Comparison of ENCODE assay signal across 1 cellular context in genomic region chr1:89719502-89720306, GRCh38.
TF ChIP-seq lines count a peak whose summit lies in the region.

No MANE protein-coding gene starts in this region.

TF ChIP-seq in HEK293, 187 proteins besides CTCF, POLR2A, EP300 and RAD21 (continued from another document and continues in another):
- TF ChIP-seq, protein P1, sequence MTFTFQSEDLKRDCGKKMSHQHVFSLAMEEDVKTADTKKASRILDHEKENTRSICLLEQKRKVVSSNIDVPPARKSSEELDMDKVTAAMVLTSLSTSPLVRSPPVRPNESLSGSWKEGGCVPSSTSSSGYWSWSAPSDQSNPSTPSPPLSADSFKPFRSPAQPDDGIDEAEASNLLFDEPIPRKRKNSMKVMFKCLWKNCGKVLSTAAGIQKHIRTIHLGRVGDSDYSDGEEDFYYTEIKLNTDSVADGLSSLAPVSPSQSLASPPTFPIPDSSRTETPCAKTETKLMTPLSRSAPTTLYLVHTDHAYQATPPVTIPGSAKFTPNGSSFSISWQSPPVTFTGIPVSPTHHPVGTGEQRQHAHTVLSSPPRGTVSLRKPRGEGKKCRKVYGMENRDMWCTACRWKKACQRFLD (tag by site-specific recombination; IDR thresholded peaks at IDR 0.05) = no peak
- TF ChIP-seq, protein P2, sequence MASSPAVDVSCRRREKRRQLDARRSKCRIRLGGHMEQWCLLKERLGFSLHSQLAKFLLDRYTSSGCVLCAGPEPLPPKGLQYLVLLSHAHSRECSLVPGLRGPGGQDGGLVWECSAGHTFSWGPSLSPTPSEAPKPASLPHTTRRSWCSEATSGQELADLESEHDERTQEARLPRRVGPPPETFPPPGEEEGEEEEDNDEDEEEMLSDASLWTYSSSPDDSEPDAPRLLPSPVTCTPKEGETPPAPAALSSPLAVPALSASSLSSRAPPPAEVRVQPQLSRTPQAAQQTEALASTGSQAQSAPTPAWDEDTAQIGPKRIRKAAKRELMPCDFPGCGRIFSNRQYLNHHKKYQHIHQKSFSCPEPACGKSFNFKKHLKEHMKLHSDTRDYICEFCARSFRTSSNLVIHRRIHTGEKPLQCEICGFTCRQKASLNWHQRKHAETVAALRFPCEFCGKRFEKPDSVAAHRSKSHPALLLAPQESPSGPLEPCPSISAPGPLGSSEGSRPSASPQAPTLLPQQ (tag by site-specific recombination; IDR thresholded peaks at IDR 0.05) = no peak; the same call in 1 of the 2 replicates
- TF ChIP-seq, protein P3, sequence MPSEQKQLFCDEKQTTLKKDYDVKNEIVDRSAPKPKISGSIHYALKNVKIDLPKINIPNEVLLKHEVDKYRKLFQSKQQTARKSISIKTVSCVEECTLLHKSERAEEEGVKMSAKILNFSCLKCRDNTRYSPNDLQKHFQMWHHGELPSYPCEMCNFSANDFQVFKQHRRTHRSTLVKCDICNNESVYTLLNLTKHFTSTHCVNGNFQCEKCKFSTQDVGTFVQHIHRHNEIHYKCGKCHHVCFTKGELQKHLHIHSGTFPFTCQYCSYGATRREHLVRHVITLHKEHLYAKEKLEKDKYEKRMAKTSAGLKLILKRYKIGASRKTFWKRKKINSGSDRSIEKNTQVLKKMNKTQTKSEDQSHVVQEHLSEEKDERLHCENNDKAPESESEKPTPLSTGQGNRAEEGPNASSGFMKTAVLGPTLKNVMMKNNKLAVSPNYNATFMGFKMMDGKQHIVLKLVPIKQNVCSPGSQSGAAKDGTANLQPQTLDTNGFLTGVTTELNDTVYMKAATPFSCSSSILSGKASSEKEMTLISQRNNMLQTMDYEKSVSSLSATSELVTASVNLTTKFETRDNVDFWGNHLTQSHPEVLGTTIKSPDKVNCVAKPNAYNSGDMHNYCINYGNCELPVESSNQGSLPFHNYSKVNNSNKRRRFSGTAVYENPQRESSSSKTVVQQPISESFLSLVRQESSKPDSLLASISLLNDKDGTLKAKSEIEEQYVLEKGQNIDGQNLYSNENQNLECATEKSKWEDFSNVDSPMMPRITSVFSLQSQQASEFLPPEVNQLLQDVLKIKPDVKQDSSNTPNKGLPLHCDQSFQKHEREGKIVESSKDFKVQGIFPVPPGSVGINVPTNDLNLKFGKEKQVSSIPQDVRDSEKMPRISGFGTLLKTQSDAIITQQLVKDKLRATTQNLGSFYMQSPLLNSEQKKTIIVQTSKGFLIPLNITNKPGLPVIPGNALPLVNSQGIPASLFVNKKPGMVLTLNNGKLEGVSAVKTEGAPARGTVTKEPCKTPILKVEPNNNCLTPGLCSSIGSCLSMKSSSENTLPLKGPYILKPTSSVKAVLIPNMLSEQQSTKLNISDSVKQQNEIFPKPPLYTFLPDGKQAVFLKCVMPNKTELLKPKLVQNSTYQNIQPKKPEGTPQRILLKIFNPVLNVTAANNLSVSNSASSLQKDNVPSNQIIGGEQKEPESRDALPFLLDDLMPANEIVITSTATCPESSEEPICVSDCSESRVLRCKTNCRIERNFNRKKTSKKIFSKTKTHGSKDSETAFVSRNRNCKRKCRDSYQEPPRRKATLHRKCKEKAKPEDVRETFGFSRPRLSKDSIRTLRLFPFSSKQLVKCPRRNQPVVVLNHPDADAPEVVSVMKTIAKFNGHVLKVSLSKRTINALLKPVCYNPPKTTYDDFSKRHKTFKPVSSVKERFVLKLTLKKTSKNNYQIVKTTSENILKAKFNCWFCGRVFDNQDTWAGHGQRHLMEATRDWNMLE (tag by site-specific recombination; conservative IDR thresholded peaks at IDR 0.05; ENCODE audit: low read depth) = peak; percentile 30; the same call in 1 of the 2 replicates
- TF ChIP-seq, protein P4, sequence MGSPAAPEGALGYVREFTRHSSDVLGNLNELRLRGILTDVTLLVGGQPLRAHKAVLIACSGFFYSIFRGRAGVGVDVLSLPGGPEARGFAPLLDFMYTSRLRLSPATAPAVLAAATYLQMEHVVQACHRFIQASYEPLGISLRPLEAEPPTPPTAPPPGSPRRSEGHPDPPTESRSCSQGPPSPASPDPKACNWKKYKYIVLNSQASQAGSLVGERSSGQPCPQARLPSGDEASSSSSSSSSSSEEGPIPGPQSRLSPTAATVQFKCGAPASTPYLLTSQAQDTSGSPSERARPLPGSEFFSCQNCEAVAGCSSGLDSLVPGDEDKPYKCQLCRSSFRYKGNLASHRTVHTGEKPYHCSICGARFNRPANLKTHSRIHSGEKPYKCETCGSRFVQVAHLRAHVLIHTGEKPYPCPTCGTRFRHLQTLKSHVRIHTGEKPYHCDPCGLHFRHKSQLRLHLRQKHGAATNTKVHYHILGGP (tag by site-specific recombination; IDR thresholded peaks at IDR 0.05) = peak; percentile 59
- TF ChIP-seq ZBTB6 (tag by site-specific recombination; IDR thresholded peaks at IDR 0.05) = peak; percentile 92
- TF ChIP-seq ZNF624 (tag by site-specific recombination; IDR thresholded peaks at IDR 0.05) = no peak
- no peak for TF ChIP-seq ATF2 (tag by site-specific recombination; IDR thresholded peaks at IDR 0.05; ENCODE audit: low read depth)
- TF ChIP-seq ZBTB8A (tag by site-specific recombination; IDR thresholded peaks at IDR 0.05) = peak; percentile 83
- TF ChIP-seq ZNF76 (tag by site-specific recombination; IDR thresholded peaks at IDR 0.05; ENCODE audit: borderline replicate concordance, low read depth) = peak; percentile 81
- TF ChIP-seq ZNF423 (tag by site-specific recombination; IDR thresholded peaks at IDR 0.05) = no peak
- TF ChIP-seq, protein P5, sequence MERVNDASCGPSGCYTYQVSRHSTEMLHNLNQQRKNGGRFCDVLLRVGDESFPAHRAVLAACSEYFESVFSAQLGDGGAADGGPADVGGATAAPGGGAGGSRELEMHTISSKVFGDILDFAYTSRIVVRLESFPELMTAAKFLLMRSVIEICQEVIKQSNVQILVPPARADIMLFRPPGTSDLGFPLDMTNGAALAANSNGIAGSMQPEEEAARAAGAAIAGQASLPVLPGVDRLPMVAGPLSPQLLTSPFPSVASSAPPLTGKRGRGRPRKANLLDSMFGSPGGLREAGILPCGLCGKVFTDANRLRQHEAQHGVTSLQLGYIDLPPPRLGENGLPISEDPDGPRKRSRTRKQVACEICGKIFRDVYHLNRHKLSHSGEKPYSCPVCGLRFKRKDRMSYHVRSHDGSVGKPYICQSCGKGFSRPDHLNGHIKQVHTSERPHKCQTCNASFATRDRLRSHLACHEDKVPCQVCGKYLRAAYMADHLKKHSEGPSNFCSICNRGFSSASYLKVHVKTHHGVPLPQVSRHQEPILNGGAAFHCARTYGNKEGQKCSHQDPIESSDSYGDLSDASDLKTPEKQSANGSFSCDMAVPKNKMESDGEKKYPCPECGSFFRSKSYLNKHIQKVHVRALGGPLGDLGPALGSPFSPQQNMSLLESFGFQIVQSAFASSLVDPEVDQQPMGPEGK (tag by site-specific recombination; IDR thresholded peaks at IDR 0.05) = peak; percentile 84
- TF ChIP-seq ZNF843 (tag by site-specific recombination; IDR thresholded peaks at IDR 0.05) = peak; percentile 99
- TF ChIP-seq ZNF610 (tag by site-specific recombination; IDR thresholded peaks at IDR 0.05; ENCODE audit: borderline replicate concordance) = peak; percentile 78; the same call in 1 of the 2 replicates
- no peak for TF ChIP-seq RBAK (tag by site-specific recombination; IDR thresholded peaks at IDR 0.05)
- no peak for TF ChIP-seq ZNF777 (tag by site-specific recombination; IDR thresholded peaks at IDR 0.05; ENCODE audit: borderline replicate concordance)
- TF ChIP-seq, protein P6, sequence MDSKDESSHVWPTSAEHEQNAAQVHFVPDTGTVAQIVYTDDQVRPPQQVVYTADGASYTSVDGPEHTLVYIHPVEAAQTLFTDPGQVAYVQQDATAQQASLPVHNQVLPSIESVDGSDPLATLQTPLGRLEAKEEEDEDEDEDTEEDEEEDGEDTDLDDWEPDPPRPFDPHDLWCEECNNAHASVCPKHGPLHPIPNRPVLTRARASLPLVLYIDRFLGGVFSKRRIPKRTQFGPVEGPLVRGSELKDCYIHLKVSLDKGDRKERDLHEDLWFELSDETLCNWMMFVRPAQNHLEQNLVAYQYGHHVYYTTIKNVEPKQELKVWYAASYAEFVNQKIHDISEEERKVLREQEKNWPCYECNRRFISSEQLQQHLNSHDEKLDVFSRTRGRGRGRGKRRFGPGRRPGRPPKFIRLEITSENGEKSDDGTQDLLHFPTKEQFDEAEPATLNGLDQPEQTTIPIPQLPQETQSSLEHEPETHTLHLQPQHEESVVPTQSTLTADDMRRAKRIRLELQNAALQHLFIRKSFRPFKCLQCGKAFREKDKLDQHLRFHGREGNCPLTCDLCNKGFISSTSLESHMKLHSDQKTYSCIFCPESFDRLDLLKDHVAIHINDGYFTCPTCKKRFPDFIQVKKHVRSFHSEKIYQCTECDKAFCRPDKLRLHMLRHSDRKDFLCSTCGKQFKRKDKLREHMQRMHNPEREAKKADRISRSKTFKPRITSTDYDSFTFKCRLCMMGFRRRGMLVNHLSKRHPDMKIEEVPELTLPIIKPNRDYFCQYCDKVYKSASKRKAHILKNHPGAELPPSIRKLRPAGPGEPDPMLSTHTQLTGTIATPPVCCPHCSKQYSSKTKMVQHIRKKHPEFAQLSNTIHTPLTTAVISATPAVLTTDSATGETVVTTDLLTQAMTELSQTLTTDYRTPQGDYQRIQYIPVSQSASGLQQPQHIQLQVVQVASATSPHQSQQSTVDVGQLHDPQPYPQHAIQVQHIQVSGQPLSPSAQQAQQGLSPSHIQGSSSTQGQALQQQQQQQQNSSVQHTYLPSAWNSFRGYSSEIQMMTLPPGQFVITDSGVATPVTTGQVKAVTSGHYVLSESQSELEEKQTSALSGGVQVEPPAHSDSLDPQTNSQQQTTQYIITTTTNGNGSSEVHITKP (tag by site-specific recombination; IDR thresholded peaks at IDR 0.05) = peak; percentile 29
- TF ChIP-seq MZF1 (tag by site-specific recombination; IDR thresholded peaks at IDR 0.05; ENCODE audit: borderline replicate concordance) = peak; percentile 82; the same call in 1 of the 2 replicates
- TF ChIP-seq ZNF350 (tag by site-specific recombination; IDR thresholded peaks at IDR 0.05) = no peak
- peak; percentile 79 for TF ChIP-seq SCRT1 (tag by site-specific recombination; IDR thresholded peaks at IDR 0.05; ENCODE audit: borderline replicate concordance)
- TF ChIP-seq ZSCAN16 (tag by site-specific recombination; IDR thresholded peaks at IDR 0.05) = 0 out of 2 replicates have a peak, but pooled peaks have one; percentile 43
- no peak; the same call in 1 of the 2 replicates for TF ChIP-seq ZBTB7A (tag by site-specific recombination; IDR thresholded peaks at IDR 0.05; ENCODE audit: low read depth)
- no peak for TF ChIP-seq ZNF280D (tag by site-specific recombination; IDR thresholded peaks at IDR 0.05)
- TF ChIP-seq ZNF530 (tag by site-specific recombination; IDR thresholded peaks at IDR 0.05; ENCODE audit: low read depth) = no peak
- TF ChIP-seq ZNF664 (tag by site-specific recombination; IDR thresholded peaks at IDR 0.05) = peak; percentile 51
- peak; percentile 95 for TF ChIP-seq ZNF580 (tag by site-specific recombination; IDR thresholded peaks at IDR 0.05)
- no peak for TF ChIP-seq ZNF426 (tag by site-specific recombination; IDR thresholded peaks at IDR 0.05)
- TF ChIP-seq ZNF660 (tag by site-specific recombination; IDR thresholded peaks at IDR 0.05) = peak; percentile 97
- no peak for TF ChIP-seq ZNF23 (tag by site-specific recombination; IDR thresholded peaks at IDR 0.05; ENCODE audit: borderline replicate concordance)
- peak; percentile 77 for TF ChIP-seq ZFP69B (tag by site-specific recombination; IDR thresholded peaks at IDR 0.05)
- TF ChIP-seq ZNF157 (tag by site-specific recombination; IDR thresholded peaks at IDR 0.05) = no peak
- no peak for TF ChIP-seq ZNF221 (tag by site-specific recombination; IDR thresholded peaks at IDR 0.05; ENCODE audit: borderline replicate concordance)
- TF ChIP-seq MYNN (tag by site-specific recombination; IDR thresholded peaks at IDR 0.05; ENCODE audit: borderline replicate concordance) = 0 out of 2 replicates have a peak, but pooled peaks have one; percentile 28
- TF ChIP-seq IKZF3 (tag by site-specific recombination; IDR thresholded peaks at IDR 0.05) = peak; percentile 99
- TF ChIP-seq ZNF155 (tag by site-specific recombination; IDR thresholded peaks at IDR 0.05) = no peak
- TF ChIP-seq ZNF571 (tag by site-specific recombination; IDR thresholded peaks at IDR 0.05) = no peak
- TF ChIP-seq ZNF214 (tag by site-specific recombination; IDR thresholded peaks at IDR 0.05; ENCODE audit: borderline replicate concordance) = no peak
- TF ChIP-seq ZNF341 (tag by site-specific recombination; IDR thresholded peaks at IDR 0.05; ENCODE audit: low read depth) = 0 out of 2 replicates have a peak, but pooled peaks have one; percentile 6
